ENCODE assay signal across 27 cellular contexts in the genomic region with DNA sequence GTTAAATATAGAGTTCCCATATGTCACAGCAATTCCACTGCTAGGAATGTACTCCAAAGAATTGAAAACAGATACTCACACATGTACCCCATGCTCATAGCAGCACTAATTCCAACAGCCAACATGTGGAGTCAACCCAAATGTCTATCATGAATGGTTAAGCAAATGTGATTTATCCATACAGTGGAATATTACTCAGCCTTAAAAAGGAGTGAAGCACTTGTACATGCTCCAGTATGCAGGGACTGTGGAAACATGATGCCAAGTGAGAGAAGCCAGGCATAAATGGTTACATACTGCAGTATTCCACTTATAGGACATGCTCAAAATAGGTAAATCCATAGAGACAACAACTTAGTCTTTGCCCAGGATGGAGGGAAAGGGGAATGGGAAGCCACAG.
"Had no signal": no experiment of that assay in that cellular context is flagged by ENCODE, and none has a peak within 500 bp of the region (broad histone marks: within the 10 kb centered on the region; RNA-seq: fewer than 3 reads in every experiment).

No MANE protein-coding gene starts in this region.

- H3K36me3 ChIP-seq: stomach, suprapubic skin, thoracic aorta, thyroid gland, tibial artery, tibial nerve, transverse colon, upper lobe of left lung, upper lobe of right lung, uterus, vagina had no signal

- H3K27ac ChIP-seq: stomach, suprapubic skin, testis, thoracic aorta, thyroid gland, tibial artery, tibial nerve, transverse colon, upper lobe of left lung, upper lobe of right lung, uterus, vagina had no signal

- H3K4me1 ChIP-seq: suprapubic skin, testis, tibial artery, tibial nerve, transverse colon, upper lobe of right lung, uterus, vagina had no signal

- H3K4me3 ChIP-seq: stomach, suprapubic skin, testis, thoracic aorta, thyroid gland, tibial artery, tibial nerve, transverse colon, upper lobe of left lung, upper lobe of right lung, uterus, vagina had no signal

- H3K27me3 ChIP-seq: testis, thyroid gland, tibial nerve, upper lobe of left lung, upper lobe of right lung, uterus, vagina had no signal

- DNase-seq: stimulated activated CD4-positive, alpha-beta T cell treated with anti-CD3 and anti-CD28 coated beads, Interleukin-2, amount 100 ng/mL, for 48 hours; stimulated activated CD4-positive, alpha-beta T cell treated with anti-CD3 and anti-CD28 coated beads, Interleukin-4, amount 100 ng/mL, for 1 hour; stimulated activated CD4-positive, alpha-beta T cell treated with anti-CD3 and anti-CD28 coated beads, Interleukin-4, amount 100 ng/mL, for 24 hours; stimulated activated CD4-positive, alpha-beta T cell treated with anti-CD3 and anti-CD28 coated beads, Interleukin-4, amount 100 ng/mL, for 4 hours; stimulated activated CD8-positive, alpha-beta memory T cell treated with anti-CD3 and anti-CD28 coated beads, Interleukin-4, amount 100 ng/mL, for 48 hours; stimulated activated naive B cell treated with anti-CD40 and anti-IgM and Interleukin-4, amounts not matched to agents 10 μg/mL and 1 μg/mL and 100 μg/mL, for 72 hours; stimulated activated naive CD4-positive, alpha-beta T cell; stimulated activated naive CD4-positive, alpha-beta T cell treated with Interleukin-2 at 50 U/mL for 16 hours; stimulated activated naive CD8-positive, alpha-beta T cell treated with anti-CD3 and anti-CD28 coated beads, Interleukin-15, amount 100 ng/mL, for 72 hours; stimulated activated naive CD8-positive, alpha-beta T cell treated with anti-CD3 and anti-CD28 coated beads, Interleukin-15, Interleukin-2, amounts not matched to agents 100 U/mL and 50 U/mL, for 24 hours; stomach; substantia nigra; testis; thyroid gland; tibial artery; transverse colon; trophoblast cell; upper lobe of left lung; upper lobe of right lung; uterus had no signal

- FAIRE-seq: urothelium cell line had no signal

- H3K9me3 ChIP-seq: stomach, suprapubic skin, testis, thoracic aorta, thyroid gland, tibial artery, tibial nerve, transverse colon, upper lobe of left lung, upper lobe of right lung, uterus, vagina had no signal

- ATAC-seq: stimulated activated effector memory CD8-positive, alpha-beta T cell treated with anti-CD3 and anti-CD28 coated beads, Interleukin-12 subunit alpha, Interleukin-12 subunit beta, amount 100 ng/mL, for 72 hours; stimulated activated memory B cell treated with anti-CD40 and anti-IgM and Interleukin-4, amounts not matched to agents 10 μg/mL and 1 μg/mL and 100 μg/mL, for 72 hours; stimulated activated naive B cell treated with anti-CD40 and anti-IgM and Interleukin-4, amounts not matched to agents 10 μg/mL and 1 μg/mL and 100 μg/mL, for 72 hours; stimulated activated naive CD8-positive, alpha-beta T cell treated with anti-CD3 and anti-CD28 coated beads, Interleukin-15, amount 100 ng/mL, for 72 hours; upper lobe of right lung had no signal
